1 cellular context compared by ENCODE assay signal in the genomic region with DNA sequence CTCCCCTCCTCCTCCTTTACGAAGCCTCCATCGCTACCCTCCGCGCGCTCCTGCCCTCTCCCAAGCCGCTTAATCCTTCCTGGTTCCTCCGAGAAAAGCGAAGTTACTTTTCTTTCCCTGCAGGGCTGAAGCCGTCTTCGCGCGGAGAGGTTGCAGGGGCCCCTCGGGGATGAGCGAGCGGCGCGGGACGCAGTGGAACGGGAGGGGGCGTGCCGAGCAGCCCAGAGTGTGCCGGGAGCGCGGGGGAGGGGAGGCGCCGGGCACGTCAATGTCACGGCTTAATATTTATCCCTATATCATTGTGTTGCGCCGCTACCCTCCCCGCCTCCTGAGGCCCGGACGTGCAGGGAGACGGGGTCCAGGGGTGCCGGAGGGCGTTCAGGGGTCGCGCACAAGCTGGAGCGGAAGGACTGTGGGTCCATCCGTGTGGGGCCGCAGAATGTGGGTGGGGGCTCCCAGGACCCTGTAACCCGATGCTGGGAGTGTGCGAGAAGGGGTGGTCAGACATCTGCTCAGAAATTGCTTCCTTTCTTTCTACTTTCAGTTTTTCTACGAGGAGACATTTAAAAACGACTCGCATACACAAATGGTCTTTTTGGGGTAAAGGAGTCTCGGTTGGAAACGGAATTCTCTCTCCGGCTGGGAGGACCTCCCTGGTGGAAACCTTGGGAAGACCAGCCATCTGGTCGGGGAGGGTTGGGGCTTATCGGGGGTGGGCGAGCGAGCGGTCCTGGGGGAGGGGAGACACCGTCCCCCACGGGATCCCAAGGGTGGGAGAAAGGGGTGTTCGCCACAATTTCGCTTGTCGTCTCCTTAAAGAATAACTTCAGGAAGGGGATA.
TF ChIP-seq lines count a peak whose summit lies in the region.

No MANE protein-coding gene starts in this region.

TF ChIP-seq in HepG2, 621 proteins besides CTCF, POLR2A, EP300 and RAD21 (continued from another document and continues in another):
- TF ChIP-seq ZNF552 (CRISPR knock-in tag; IDR thresholded peaks at IDR 0.05; ENCODE audit: borderline replicate concordance) = 0 out of 2 replicates have a peak, but pooled peaks have one; percentile 29
- no peak for TF ChIP-seq ATM (IDR thresholded peaks at IDR 0.05; ENCODE audit: borderline replicate concordance)
- TF ChIP-seq, protein P1, sequence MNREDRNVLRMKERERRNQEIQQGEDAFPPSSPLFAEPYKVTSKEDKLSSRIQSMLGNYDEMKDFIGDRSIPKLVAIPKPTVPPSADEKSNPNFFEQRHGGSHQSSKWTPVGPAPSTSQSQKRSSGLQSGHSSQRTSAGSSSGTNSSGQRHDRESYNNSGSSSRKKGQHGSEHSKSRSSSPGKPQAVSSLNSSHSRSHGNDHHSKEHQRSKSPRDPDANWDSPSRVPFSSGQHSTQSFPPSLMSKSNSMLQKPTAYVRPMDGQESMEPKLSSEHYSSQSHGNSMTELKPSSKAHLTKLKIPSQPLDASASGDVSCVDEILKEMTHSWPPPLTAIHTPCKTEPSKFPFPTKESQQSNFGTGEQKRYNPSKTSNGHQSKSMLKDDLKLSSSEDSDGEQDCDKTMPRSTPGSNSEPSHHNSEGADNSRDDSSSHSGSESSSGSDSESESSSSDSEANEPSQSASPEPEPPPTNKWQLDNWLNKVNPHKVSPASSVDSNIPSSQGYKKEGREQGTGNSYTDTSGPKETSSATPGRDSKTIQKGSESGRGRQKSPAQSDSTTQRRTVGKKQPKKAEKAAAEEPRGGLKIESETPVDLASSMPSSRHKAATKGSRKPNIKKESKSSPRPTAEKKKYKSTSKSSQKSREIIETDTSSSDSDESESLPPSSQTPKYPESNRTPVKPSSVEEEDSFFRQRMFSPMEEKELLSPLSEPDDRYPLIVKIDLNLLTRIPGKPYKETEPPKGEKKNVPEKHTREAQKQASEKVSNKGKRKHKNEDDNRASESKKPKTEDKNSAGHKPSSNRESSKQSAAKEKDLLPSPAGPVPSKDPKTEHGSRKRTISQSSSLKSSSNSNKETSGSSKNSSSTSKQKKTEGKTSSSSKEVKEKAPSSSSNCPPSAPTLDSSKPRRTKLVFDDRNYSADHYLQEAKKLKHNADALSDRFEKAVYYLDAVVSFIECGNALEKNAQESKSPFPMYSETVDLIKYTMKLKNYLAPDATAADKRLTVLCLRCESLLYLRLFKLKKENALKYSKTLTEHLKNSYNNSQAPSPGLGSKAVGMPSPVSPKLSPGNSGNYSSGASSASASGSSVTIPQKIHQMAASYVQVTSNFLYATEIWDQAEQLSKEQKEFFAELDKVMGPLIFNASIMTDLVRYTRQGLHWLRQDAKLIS (CRISPR knock-in tag; IDR thresholded peaks at IDR 0.05) = peak; percentile 84
- no peak for TF ChIP-seq ZFP62 (CRISPR knock-in tag; IDR thresholded peaks at IDR 0.05)
- TF ChIP-seq ZKSCAN8 (CRISPR knock-in tag; IDR thresholded peaks at IDR 0.05; ENCODE audit: borderline replicate concordance) = no peak
- no peak; the same call in 1 of the 2 replicates for TF ChIP-seq ZNF816 (CRISPR knock-in tag; IDR thresholded peaks at IDR 0.05; ENCODE audit: borderline replicate concordance)
- no peak for TF ChIP-seq ZNF343 (CRISPR knock-in tag; IDR thresholded peaks at IDR 0.05)
- no peak for TF ChIP-seq HNRNPK (IDR thresholded peaks at IDR 0.05; ENCODE audit: low read depth, low read length, poor library complexity, severe bottlenecking)
- TF ChIP-seq EHMT2 (IDR thresholded peaks at IDR 0.05; ENCODE audit: borderline replicate concordance, low read depth, low read length) = no peak
- TF ChIP-seq EEA1 (CRISPR knock-in tag; IDR thresholded peaks at IDR 0.05; ENCODE audit: borderline replicate concordance) = no peak
- TF ChIP-seq DR1 (CRISPR knock-in tag; IDR thresholded peaks at IDR 0.05) = no peak; the same call in 1 of the 2 replicates
- peak; percentile 97 for TF ChIP-seq KDM3A (CRISPR knock-in tag; IDR thresholded peaks at IDR 0.05; ENCODE audit: low read depth)
- TF ChIP-seq SPEN (CRISPR knock-in tag; IDR thresholded peaks at IDR 0.05; ENCODE audit: low read depth) = peak; percentile 66
- TF ChIP-seq ZNF605 (CRISPR knock-in tag; IDR thresholded peaks at IDR 0.05) = no peak
- TF ChIP-seq U2AF1 (optimal IDR thresholded peaks at IDR 0.05; ENCODE audit: low read depth, low read length) = no peak
- TF ChIP-seq FOXP1 (IDR thresholded peaks at IDR 0.05) = no peak
- peak; percentile 50 for TF ChIP-seq FOXP1 (CRISPR knock-in tag; IDR thresholded peaks at IDR 0.05)
- TF ChIP-seq SP5 (CRISPR knock-in tag; IDR thresholded peaks at IDR 0.05; ENCODE audit: borderline replicate concordance, low read depth) = peak; percentile 73
- TF ChIP-seq SALL2 (CRISPR knock-in tag; IDR thresholded peaks at IDR 0.05) = peak; percentile 76
- peak; percentile 74 for TF ChIP-seq E2F1 (CRISPR knock-in tag; IDR thresholded peaks at IDR 0.05)
- no peak; the same call in 1 of the 2 replicates for TF ChIP-seq HOXA5 (CRISPR knock-in tag; IDR thresholded peaks at IDR 0.05)
- TF ChIP-seq, protein P2, sequence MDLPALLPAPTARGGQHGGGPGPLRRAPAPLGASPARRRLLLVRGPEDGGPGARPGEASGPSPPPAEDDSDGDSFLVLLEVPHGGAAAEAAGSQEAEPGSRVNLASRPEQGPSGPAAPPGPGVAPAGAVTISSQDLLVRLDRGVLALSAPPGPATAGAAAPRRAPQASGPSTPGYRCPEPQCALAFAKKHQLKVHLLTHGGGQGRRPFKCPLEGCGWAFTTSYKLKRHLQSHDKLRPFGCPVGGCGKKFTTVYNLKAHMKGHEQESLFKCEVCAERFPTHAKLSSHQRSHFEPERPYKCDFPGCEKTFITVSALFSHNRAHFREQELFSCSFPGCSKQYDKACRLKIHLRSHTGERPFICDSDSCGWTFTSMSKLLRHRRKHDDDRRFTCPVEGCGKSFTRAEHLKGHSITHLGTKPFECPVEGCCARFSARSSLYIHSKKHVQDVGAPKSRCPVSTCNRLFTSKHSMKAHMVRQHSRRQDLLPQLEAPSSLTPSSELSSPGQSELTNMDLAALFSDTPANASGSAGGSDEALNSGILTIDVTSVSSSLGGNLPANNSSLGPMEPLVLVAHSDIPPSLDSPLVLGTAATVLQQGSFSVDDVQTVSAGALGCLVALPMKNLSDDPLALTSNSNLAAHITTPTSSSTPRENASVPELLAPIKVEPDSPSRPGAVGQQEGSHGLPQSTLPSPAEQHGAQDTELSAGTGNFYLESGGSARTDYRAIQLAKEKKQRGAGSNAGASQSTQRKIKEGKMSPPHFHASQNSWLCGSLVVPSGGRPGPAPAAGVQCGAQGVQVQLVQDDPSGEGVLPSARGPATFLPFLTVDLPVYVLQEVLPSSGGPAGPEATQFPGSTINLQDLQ (CRISPR knock-in tag; IDR thresholded peaks at IDR 0.05) = no peak
- TF ChIP-seq PAX8 (CRISPR knock-in tag; IDR thresholded peaks at IDR 0.05; ENCODE audit: borderline replicate concordance) = no peak
- TF ChIP-seq, protein P3, sequence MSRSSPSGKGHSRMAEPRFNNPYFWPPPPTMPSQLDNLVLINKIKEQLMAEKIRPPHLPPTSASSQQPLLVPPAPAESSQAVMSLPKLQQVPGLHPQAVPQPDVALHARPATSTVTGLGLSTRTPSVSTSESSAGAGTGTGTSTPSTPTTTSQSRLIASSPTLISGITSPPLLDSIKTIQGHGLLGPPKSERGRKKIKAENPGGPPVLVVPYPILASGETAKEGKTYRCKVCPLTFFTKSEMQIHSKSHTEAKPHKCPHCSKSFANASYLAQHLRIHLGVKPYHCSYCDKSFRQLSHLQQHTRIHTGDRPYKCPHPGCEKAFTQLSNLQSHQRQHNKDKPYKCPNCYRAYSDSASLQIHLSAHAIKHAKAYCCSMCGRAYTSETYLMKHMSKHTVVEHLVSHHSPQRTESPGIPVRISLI (CRISPR knock-in tag; IDR thresholded peaks at IDR 0.05; ENCODE audit: borderline replicate concordance) = no peak
- 0 out of 2 replicates have a peak, but pooled peaks have one; percentile 10 for TF ChIP-seq CEBPG (CRISPR knock-in tag; IDR thresholded peaks at IDR 0.05)
- TF ChIP-seq ZSCAN9 (CRISPR knock-in tag; IDR thresholded peaks at IDR 0.05; ENCODE audit: borderline replicate concordance) = 0 out of 2 replicates have a peak, but pooled peaks have one; percentile 50
- TF ChIP-seq ZNF446 (CRISPR knock-in tag; IDR thresholded peaks at IDR 0.05) = no peak
- no peak for TF ChIP-seq NCOA1 (CRISPR knock-in tag; IDR thresholded peaks at IDR 0.05)
- TF ChIP-seq, protein P4, sequence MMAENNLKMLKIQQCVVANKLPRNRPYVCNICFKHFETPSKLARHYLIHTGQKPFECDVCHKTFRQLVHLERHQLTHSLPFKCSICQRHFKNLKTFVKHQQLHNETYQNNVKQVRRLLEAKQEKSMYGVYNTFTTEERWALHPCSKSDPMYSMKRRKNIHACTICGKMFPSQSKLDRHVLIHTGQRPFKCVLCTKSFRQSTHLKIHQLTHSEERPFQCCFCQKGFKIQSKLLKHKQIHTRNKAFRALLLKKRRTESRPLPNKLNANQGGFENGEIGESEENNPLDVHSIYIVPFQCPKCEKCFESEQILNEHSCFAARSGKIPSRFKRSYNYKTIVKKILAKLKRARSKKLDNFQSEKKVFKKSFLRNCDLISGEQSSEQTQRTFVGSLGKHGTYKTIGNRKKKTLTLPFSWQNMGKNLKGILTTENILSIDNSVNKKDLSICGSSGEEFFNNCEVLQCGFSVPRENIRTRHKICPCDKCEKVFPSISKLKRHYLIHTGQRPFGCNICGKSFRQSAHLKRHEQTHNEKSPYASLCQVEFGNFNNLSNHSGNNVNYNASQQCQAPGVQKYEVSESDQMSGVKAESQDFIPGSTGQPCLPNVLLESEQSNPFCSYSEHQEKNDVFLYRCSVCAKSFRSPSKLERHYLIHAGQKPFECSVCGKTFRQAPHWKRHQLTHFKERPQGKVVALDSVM (CRISPR knock-in tag; IDR thresholded peaks at IDR 0.05) = no peak
- TF ChIP-seq ZBTB21 (CRISPR knock-in tag; IDR thresholded peaks at IDR 0.05) = no peak
- peak; percentile 78 for TF ChIP-seq MXD4 (CRISPR knock-in tag; IDR thresholded peaks at IDR 0.05)
- no peak for TF ChIP-seq NONO (IDR thresholded peaks at IDR 0.05)
- TF ChIP-seq NONO (CRISPR knock-in tag; conservative IDR thresholded peaks at IDR 0.05) = no peak
- TF ChIP-seq, protein P5, sequence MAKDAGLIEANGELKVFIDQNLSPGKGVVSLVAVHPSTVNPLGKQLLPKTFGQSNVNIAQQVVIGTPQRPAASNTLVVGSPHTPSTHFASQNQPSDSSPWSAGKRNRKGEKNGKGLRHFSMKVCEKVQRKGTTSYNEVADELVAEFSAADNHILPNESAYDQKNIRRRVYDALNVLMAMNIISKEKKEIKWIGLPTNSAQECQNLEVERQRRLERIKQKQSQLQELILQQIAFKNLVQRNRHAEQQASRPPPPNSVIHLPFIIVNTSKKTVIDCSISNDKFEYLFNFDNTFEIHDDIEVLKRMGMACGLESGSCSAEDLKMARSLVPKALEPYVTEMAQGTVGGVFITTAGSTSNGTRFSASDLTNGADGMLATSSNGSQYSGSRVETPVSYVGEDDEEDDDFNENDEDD (CRISPR knock-in tag; IDR thresholded peaks at IDR 0.05; ENCODE audit: borderline replicate concordance) = peak; percentile 69; the same call in 1 of the 2 replicates
- no peak for TF ChIP-seq ZBTB39 (CRISPR knock-in tag; IDR thresholded peaks at IDR 0.05)
- 0 out of 2 replicates have a peak, but pooled peaks have one; percentile 28 for TF ChIP-seq ZMYM3 (CRISPR knock-in tag; IDR thresholded peaks at IDR 0.05)
- no peak for TF ChIP-seq ZBTB42 (CRISPR knock-in tag; IDR thresholded peaks at IDR 0.05)
- peak; percentile 13; the same call in 1 of the 2 replicates for TF ChIP-seq ZFY (CRISPR knock-in tag; IDR thresholded peaks at IDR 0.05)
- no peak for TF ChIP-seq ZNF251 (CRISPR knock-in tag; IDR thresholded peaks at IDR 0.05)
- no peak for TF ChIP-seq ZNF644 (CRISPR knock-in tag; IDR thresholded peaks at IDR 0.05; ENCODE audit: low read depth)
- TF ChIP-seq YEATS4 (CRISPR knock-in tag; IDR thresholded peaks at IDR 0.05; ENCODE audit: borderline replicate concordance) = peak; percentile 49; the same call in 1 of the 2 replicates
- peak; percentile 47 for TF ChIP-seq ZNF547 (CRISPR knock-in tag; IDR thresholded peaks at IDR 0.05)
- no peak; the same call in 1 of the 2 replicates for TF ChIP-seq SMC3 (IDR thresholded peaks at IDR 0.05; ENCODE audit: low read length)
- TF ChIP-seq, protein P6, sequence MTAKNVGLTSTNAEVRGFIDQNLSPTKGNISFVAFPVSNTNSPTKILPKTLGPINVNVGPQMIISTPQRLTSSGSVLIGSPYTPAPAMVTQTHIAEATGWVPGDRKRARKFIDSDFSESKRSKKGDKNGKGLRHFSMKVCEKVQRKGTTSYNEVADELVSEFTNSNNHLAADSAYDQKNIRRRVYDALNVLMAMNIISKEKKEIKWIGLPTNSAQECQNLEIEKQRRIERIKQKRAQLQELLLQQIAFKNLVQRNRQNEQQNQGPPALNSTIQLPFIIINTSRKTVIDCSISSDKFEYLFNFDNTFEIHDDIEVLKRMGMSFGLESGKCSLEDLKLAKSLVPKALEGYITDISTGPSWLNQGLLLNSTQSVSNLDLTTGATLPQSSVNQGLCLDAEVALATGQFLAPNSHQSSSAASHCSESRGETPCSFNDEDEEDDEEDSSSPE (CRISPR knock-in tag; IDR thresholded peaks at IDR 0.05) = peak; percentile 83
